ENCODE assay signal across 15 cellular contexts in the genomic region with DNA sequence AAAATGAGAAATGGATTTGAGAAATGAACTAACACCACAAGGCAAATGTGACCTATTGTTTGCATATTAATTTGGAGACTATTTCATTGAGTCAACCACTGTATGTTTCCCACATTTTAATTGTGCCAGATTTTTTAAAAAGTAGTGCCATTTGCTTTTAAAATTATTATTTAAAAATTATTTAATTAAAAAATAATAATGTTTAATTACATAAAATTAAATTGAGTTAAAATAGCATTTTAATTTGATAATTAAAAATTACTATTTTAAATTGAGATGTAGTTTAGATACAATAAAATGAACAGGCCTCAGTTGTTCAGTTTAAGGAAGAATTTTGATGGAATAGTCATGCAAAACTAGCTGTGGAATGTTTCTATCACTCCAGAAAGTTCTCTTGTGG.
"Had no signal": no experiment of that assay in that cellular context is flagged by ENCODE, and none has a peak within 500 bp of the region (broad histone marks: within the 10 kb centered on the region; RNA-seq: fewer than 3 reads in every experiment).

No MANE protein-coding gene starts in this region.

- H3K4me3 ChIP-seq: hepatocyte, left ventricle myocardium inferior, lower lobe of right lung, psoas muscle, testis had no signal

- H3K4me1 ChIP-seq: foreskin keratinocyte, left ventricle myocardium inferior, psoas muscle, testis had no signal

- H3K27ac ChIP-seq: foreskin keratinocyte, hepatocyte, left ventricle myocardium inferior, lower lobe of right lung, psoas muscle, testis had no signal

- H3K36me3 ChIP-seq: left ventricle myocardium inferior, lower lobe of right lung had no signal

- H3K27me3 ChIP-seq: hepatocyte, testis had no signal

- DNase-seq: erythroblast; foreskin keratinocyte; kidney; left cardiac atrium; left ventricle myocardium inferior; naive B cell; nephron progenitor cell; psoas muscle; stimulated activated CD4-positive, alpha-beta T cell treated with anti-CD3 and anti-CD28 coated beads, Interleukin-2, amount 100 ng/mL, for 24 hours; stimulated activated CD4-positive, alpha-beta T cell treated with anti-CD3 and anti-CD28 coated beads, Interleukin-4, amount 100 ng/mL, for 4 hours; stimulated activated naive B cell treated with anti-CD40 and anti-IgM and Interleukin-4, amounts not matched to agents 10 μg/mL and 1 μg/mL and 100 μg/mL, for 72 hours; stimulated activated naive CD8-positive, alpha-beta T cell treated with anti-CD3 and anti-CD28 coated beads, Interleukin-15, amount 100 ng/mL, for 72 hours had no signal
